Comparison of ENCODE assay signal across 7 cellular contexts in the genomic region with DNA sequence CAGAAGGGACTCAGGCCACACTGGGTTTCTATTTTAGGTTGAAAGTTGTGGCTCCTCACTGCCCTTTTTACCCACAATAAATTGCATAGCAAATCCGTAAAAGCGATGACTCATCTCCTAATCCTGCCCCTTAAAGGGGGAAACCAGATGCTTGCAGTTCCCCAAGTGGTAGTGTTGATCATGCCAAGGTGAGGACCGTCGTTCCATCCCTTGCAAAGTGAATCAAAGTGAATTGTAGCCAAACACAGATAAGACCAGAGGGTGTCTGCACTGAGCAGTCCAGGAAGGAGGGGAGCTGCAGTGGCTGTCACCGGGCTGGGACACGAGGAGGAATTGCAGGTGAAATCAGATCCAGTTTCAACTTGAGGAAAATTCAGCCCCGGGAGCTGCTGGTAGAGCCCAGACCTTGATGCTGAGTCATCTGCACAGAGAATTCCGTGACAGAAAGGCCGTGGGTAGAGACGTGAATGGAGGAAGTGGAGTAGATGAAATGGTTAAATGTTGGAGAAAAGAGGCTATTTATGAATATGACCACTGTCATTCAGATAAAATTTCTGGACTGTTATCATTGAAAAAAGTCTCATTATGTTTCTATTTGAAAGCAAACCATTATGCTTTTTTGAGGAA. TPM values are rescaled to one million over a fixed set of nuclear protein-coding genes. Genes with fewer than 3 reads are reported as not detected.
DNase-seq lines count a peak whose midpoint lies in the region; ATAC-seq, FAIRE-seq and TF ChIP-seq lines count a peak whose summit lies in the region.

No MANE protein-coding gene starts in this region.

- no peaks in the 10 kb centered on the region for H3K9me3 Mint-ChIP-seq in WTC11

- peak overlapping the region; percentile 32 for H3K4me3 Mint-ChIP-seq in WTC11

- peak; percentile 41 for DNase-seq in WTC11 (ENCODE audit: low spot score)
- peak; percentile 89 for DNase-seq in myocyte (ENCODE audit: low read depth)
- no peak for DNase-seq in frontal cortex (ENCODE audit: low spot score in 2 of 2)
- DNase-seq in kidney glomerular epithelial cell (lab: John Stamatoyannopoulos, UW): no peak

- H3K36me3 Mint-ChIP-seq in WTC11: peaks cover 46% of the 10 kb centered on the region

- H3K4me1 Mint-ChIP-seq in WTC11: peaks cover 28% of the 10 kb centered on the region

- ATAC-seq in GM18873 (IDR thresholded peaks at IDR 0.05; ENCODE audit: low FRiP score, unreplicated experiment) (peak; percentile 63), HG03135 (IDR thresholded peaks at IDR 0.05; ENCODE audit: unreplicated experiment) (peak; percentile 59), WTC11 (peak; percentile 51), GM21717 (IDR thresholded peaks at IDR 0.05; ENCODE audit: unreplicated experiment) (no peak)

- no peaks in the 10 kb centered on the region for H3K27me3 Mint-ChIP-seq in WTC11 (ENCODE audit: low read depth)

- no peak for FAIRE-seq in frontal cortex (lab: Jason Lieb, UNC)

- POLR2A ChIA-PET in WTC11 (lab: Charles Lee): interaction anchor here (1.0 kb wide), 1 partner anchor 9 kb away, joined by 3 read pairs; no protein-coding TSS in a partner anchor

- H3K27ac Mint-ChIP-seq in WTC11: peak overlapping the region; percentile 73

- CTCF ChIA-PET in WTC11 (lab: Charles Lee): interaction anchor here (1.4 kb wide), 1 partner anchor 13 kb away, joined by 4 read pairs; no protein-coding TSS in a partner anchor

- TF ChIP-seq CTCF in WTC11 (IDR thresholded peaks at IDR 0.05): no peak

TF ChIP-seq in WTC11, 78 proteins besides CTCF, POLR2A, EP300 and RAD21:
- no peak for TF ChIP-seq PRRX2 (CRISPR knock-in tag; IDR thresholded peaks at IDR 0.05)
- no peak for TF ChIP-seq IRF2 (CRISPR knock-in tag; IDR thresholded peaks at IDR 0.05; ENCODE audit: borderline replicate concordance, low read depth)
- TF ChIP-seq GTF2I (CRISPR knock-in tag; conservative IDR thresholded peaks at IDR 0.05): no peak
- 0 out of 2 replicates have a peak, but pooled peaks have one; percentile 22 for TF ChIP-seq NFE2L1 (CRISPR knock-in tag; IDR thresholded peaks at IDR 0.05)
- TF ChIP-seq, protein P1, sequence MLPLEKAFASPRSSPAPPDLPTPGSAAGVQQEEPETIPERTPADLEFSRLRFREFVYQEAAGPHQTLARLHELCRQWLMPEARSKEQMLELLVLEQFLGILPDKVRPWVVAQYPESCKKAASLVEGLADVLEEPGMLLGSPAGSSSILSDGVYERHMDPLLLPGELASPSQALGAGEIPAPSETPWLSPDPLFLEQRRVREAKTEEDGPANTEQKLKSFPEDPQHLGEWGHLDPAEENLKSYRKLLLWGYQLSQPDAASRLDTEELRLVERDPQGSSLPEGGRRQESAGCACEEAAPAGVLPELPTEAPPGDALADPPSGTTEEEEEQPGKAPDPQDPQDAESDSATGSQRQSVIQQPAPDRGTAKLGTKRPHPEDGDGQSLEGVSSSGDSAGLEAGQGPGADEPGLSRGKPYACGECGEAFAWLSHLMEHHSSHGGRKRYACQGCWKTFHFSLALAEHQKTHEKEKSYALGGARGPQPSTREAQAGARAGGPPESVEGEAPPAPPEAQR (CRISPR knock-in tag; IDR thresholded peaks at IDR 0.05): no peak

RNA-seq across cellular contexts. Expression of a gene that starts 44.2 kb away (rescaled TPM):
- total RNA-seq in WTC11 (2021): 58.8 to 67.1 TPM (median 62.1 TPM) in 3 replicates
- total RNA-seq in myocyte: 15.5 and 40.1 TPM in 2 replicates
- 12.8 TPM for polyA plus RNA-seq in myocyte (2012)
- total RNA-seq in frontal cortex: 38.7 TPM

Comparison
In these comparisons a context has a peak if more than half of its experiments do, and no peak if none do; other contexts are left out.
1. DNase-seq: peak in WTC11 (single experiment) and myocyte (single experiment); none in frontal cortex (0 of 2) and kidney glomerular epithelial cell (single experiment).